In genomic region chr7:2111568-2111967, GRCh38 we compare ENCODE assay signal across 18 cellular contexts.
DNase-seq lines count a peak whose midpoint lies in the region; ATAC-seq and TF ChIP-seq lines count a peak whose summit lies in the region.
"Had no signal": no experiment of that assay in that cellular context is flagged by ENCODE, and none has a peak within 500 bp of the region (broad histone marks: within the 10 kb centered on the region; RNA-seq: fewer than 3 reads in every experiment).

No MANE protein-coding gene starts in this region.

- POLR2A ChIA-PET in T-cell (lab: Charles Lee) = interaction anchor here in 1 of 2 donors (0.5 kb wide), 1 partner anchor 28 kb away, joined by 4 read pairs; no protein-coding TSS in a partner anchor

- peak overlapping the region; percentile 40 to 54 for H3K4me3 ChIP-seq in duodenal mucosa (ENCODE audit: low read depth in 1 of 2, low read length in 2 of 2)
- H3K4me3 ChIP-seq: right atrium auricular region, thoracic aorta had no signal

- H3K36me3 ChIP-seq in duodenal mucosa (ENCODE audit: control insufficient read depth in 1 of 2, insufficient read depth in 2 of 2, low read length in 2 of 2) = peaks cover 0 to 3% of the 10 kb centered on the region in 2 donors
- H3K36me3 ChIP-seq: neutrophil, right atrium auricular region, thoracic aorta had no signal

- no peak for ATAC-seq in T-cell (replicated peaks in 1 of 4)
- ATAC-seq in activated CD4-positive, CD25-positive, alpha-beta regulatory T cell treated with anti-CD3 and anti-CD28 coated beads, Interleukin-2, amount 50 U/mL, for 24 hours = no peak

- TF ChIP-seq CTCF in Calu3 (IDR thresholded peaks at IDR 0.05; ENCODE audit: unreplicated experiment) (no peak), nephron progenitor cell (IDR thresholded peaks at IDR 0.05) (no peak)

- H3K27me3 Mint-ChIP-seq in Calu3 (ENCODE audit: unreplicated experiment) (no peaks in the 10 kb centered on the region), T-cell (no peaks in the 10 kb centered on the region), nephron progenitor cell (ENCODE audit: low read depth, poor library complexity) (no peaks in the 10 kb centered on the region)
- H3K27me3 Mint-ChIP-seq: activated CD4-positive, alpha-beta T cell treated with anti-CD3 and anti-CD28 coated beads, Interleukin-2, amount 10 ng/mL, durations not matched to agents 7 days and 5 days; IgD-negative memory B cell had no signal

- peak overlapping the region; percentile 18 for H3K27ac Mint-ChIP-seq in Calu3 (ENCODE audit: unreplicated experiment)
- no peak overlapping the region for H3K27ac Mint-ChIP-seq in T-cell
- H3K27ac Mint-ChIP-seq in nephron progenitor cell = peak overlapping the region; percentile 76

- H3K4me1 Mint-ChIP-seq in Calu3 (ENCODE audit: low read depth, unreplicated experiment) = peaks cover 21% of the 10 kb centered on the region
- H3K4me1 Mint-ChIP-seq in T-cell = peaks cover 34 to 39% (median 37%) of the 10 kb centered on the region in 3 donors
- H3K4me1 Mint-ChIP-seq in nephron progenitor cell = peaks cover 78% of the 10 kb centered on the region

- no peak overlapping the region for H3K9ac ChIP-seq in duodenal mucosa (ENCODE audit: low read depth in 1 of 2, low read length in 2 of 2)

- CTCF ChIA-PET in Calu3 (lab: Charles Lee) (interaction anchor here (1.2 kb wide), 1 partner anchor 23 kb away, joined by 3 read pairs; no protein-coding TSS in a partner anchor), T-cell (lab: Charles Lee) (no interaction called here)

- H3K27me3 ChIP-seq in duodenal mucosa (ENCODE audit: control insufficient read depth in 1 of 2, insufficient read depth in 2 of 2, low read length in 2 of 2) = no peaks in the 10 kb centered on the region
- H3K27me3 ChIP-seq: right atrium auricular region had no signal

- no peak overlapping the region for H3K27ac ChIP-seq in duodenal mucosa (ENCODE audit: low read depth, low read length)
- H3K27ac ChIP-seq: neutrophil, right atrium auricular region, thoracic aorta had no signal

- H3K4me3 Mint-ChIP-seq in Calu3 (ENCODE audit: low read depth, unreplicated experiment) (peak overlapping the region; percentile 58), T-cell (peak overlapping the region; percentile 10 to 74 (median 65)), nephron progenitor cell (peak overlapping the region; percentile 23)
- H3K4me3 Mint-ChIP-seq: activated CD4-positive, alpha-beta T cell treated with anti-CD3 and anti-CD28 coated beads, Interleukin-2, amount 10 ng/mL, durations not matched to agents 7 days and 5 days had no signal

- intact Hi-C loops in Calu3 (cut with micrococcal nuclease; ENCODE audit: unreplicated experiment) = no loop called here

- no TSS peak for BruUV-seq in Calu3 (replicated peaks; lab: Mats Ljungman, UMichigan)

- H3K36me3 Mint-ChIP-seq in Calu3 (ENCODE audit: insufficient read depth, unreplicated experiment) (peaks cover 32% of the 10 kb centered on the region), T-cell (peaks cover 8% of the 10 kb centered on the region), nephron progenitor cell (ENCODE audit: low read depth) (peaks cover 28% of the 10 kb centered on the region)
- H3K36me3 Mint-ChIP-seq: IgD-negative memory B cell had no signal

- H3K9me3 ChIP-seq in duodenal mucosa (ENCODE audit: control insufficient read depth in 1 of 2, low read length in 2 of 2) = no peaks in the 10 kb centered on the region
- H3K9me3 ChIP-seq: neutrophil, right atrium auricular region, thoracic aorta had no signal

- H3K9me3 Mint-ChIP-seq in Calu3 (ENCODE audit: low read depth, unreplicated experiment) (no peaks in the 10 kb centered on the region), T-cell (no peaks in the 10 kb centered on the region), nephron progenitor cell (no peaks in the 10 kb centered on the region)
- H3K9me3 Mint-ChIP-seq: activated CD4-positive, alpha-beta T cell treated with anti-CD3 and anti-CD28 coated beads, Interleukin-2, amount 10 ng/mL, durations not matched to agents 7 days and 5 days; activated T-helper 2 cell treated with anti-CD3 and anti-CD28 coated beads, Interferon-gamma antibody, Interleukin-2, Interleukin-4, amounts not matched to agents 10 μg/mL and 5 μg/mL and 100 μg/mL, durations not matched to agents 14 hours and 24 hours and 36 hours; IgD-negative memory B cell had no signal

- H3K4me1 ChIP-seq in duodenal mucosa (ENCODE audit: control insufficient read depth in 1 of 2, insufficient read depth in 2 of 2, low read length in 2 of 2) = peaks cover 15 to 20% of the 10 kb centered on the region in 2 donors

- DNase-seq in Calu3 (no peak), T-cell (no peak), nephron progenitor cell (no peak), dermis blood vessel endothelial cell (no peak), glomerular visceral epithelial cell (ENCODE audit: extremely low spot score) (no peak), NOMO-1 treated with dmso at 0.1 percent for 144 hours (lab: John Stamatoyannopoulos, UW; ENCODE audit: unreplicated experiment) (no peak)
- DNase-seq: activated CD4-positive, alpha-beta T cell treated with anti-CD3 and anti-CD28 coated beads, Interleukin-2, amount 10 ng/mL, durations not matched to agents 7 days and 5 days; mammary epithelial cell; NCI-H2029; NCI-H510A; T1000 had no signal

Comparison
In these comparisons a context has a peak if more than half of its experiments do, and no peak if none do; other contexts are left out.
1. H3K27ac Mint-ChIP-seq: peak in Calu3 (single experiment) and nephron progenitor cell (single experiment); none in T-cell (0 of 2).
2. Peak in every context shown above with its lines, with median percentiles within 50 percentile points of each other: H3K4me3 Mint-ChIP-seq.